In genomic region chr6:154805288-154805911, GRCh38 we compare ENCODE assay signal across 1 cellular context.
TF ChIP-seq lines count a peak whose summit lies in the region.

No MANE protein-coding gene starts in this region.

TF ChIP-seq in K562, 482 proteins besides CTCF, POLR2A, EP300 and RAD21 (continued from another document):
- TF ChIP-seq CUX1 (CRISPR knock-in tag; IDR thresholded peaks at IDR 0.05): no peak
- no peak for TF ChIP-seq MBD2 (IDR thresholded peaks at IDR 0.05; ENCODE audit: borderline replicate concordance, low read depth)
- peak; percentile 47; the same call in 1 of the 2 replicates for TF ChIP-seq SMC3 (conservative IDR thresholded peaks at IDR 0.05; ENCODE audit: insufficient read depth, low read depth, low read length)
